Comparison of ENCODE assay signal across 20 cellular contexts in genomic region chr2:12679550-12680072, GRCh38.
"Had no signal": no experiment of that assay in that cellular context is flagged by ENCODE, and none has a peak within 500 bp of the region (broad histone marks: within the 10 kb centered on the region; RNA-seq: fewer than 3 reads in every experiment).

No MANE protein-coding gene starts in this region.

- H3K4me3 ChIP-seq: PC-9, Peyer's patch had no signal

- H3K4me1 ChIP-seq: Peyer's patch had no signal

- H3K27ac ChIP-seq: HL-60, PC-9, Peyer's patch had no signal

- H3K27me3 ChIP-seq: Peyer's patch had no signal

- H3K9me3 ChIP-seq: Peyer's patch, SK-N-SH had no signal

- H3K36me3 ChIP-seq: Peyer's patch had no signal

- DNase-seq: KBM-7; MV-4-11; NCI-H1048; NCI-H1436; NCI-H187; NCI-H2029; NCI-H2081 treated with DMSO at 0.1 percent for 48 hours; NCI-H2171; NCI-H345; NCI-H446 treated with DMSO at 0.1 percent for 48 hours; NCI-H510A treated with DMSO at 0.1 percent for 48 hours; NCI-H526; NK-92 treated with Interleukin-12 subunit alpha and Interleukin-12 subunit beta, amount 100 ng/mL, for 24 hours; PC-9; Peyer's patch; SHP77; SK-N-SH; SW 1271; T-helper 1 cell had no signal
